Comparison of ENCODE assay signal across 8 cellular contexts in the genomic region with DNA sequence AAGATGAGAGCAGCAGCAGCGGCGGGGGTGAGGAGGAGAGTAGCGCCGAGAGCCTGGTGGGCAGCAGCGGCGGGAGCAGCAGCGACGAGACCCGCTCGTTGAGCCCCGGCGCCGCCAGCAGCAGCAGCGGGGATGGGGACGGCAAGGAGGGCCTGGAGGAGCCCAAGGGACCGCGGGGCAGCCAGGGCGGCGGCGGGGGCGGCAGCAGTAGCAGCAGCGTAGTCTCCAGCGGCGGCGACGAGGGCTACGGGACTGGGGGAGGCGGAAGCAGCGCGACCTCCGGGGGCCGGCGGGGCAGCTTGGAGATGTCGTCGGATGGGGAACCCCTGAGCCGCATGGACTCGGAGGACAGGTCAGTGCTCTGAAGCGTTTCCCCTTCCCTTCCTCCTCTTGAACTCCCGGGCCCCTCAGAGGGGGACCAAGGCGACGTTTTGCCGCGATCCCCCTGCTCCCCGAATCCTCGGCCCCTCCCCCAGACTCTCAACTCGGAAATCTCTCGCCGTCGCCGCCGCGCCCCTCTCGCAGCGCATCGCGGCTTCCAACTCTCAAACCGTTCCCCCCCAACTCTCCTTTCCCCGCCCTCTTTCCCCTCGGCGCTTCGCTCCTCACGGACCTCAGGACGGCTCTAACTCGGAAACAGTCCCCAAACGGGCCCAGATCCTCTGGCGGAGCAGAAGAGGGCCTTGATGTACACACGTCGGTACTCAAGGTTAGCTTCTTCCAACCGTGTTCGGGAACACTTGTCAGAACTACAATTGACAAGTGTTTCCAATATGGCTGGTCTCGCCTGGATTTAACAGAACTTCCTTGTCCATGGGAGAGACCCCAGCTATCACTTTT. TPM values are rescaled to one million over a fixed set of nuclear protein-coding genes. Genes with fewer than 3 reads are reported as not detected.
DNase-seq lines count a peak whose midpoint lies in the region; ATAC-seq and TF ChIP-seq lines count a peak whose summit lies in the region.

No MANE protein-coding gene starts in this region.

- intact Hi-C loops in HCT116 (cut with micrococcal nuclease) = no loop called here

- 0 out of 4 replicates have a peak, but pooled peaks cover 0 to 2% of the 10 kb centered on the region in 2 experiments for H3K36me3 ChIP-seq in HCT116 (ENCODE audit: control insufficient read depth in 1 of 2, insufficient read depth in 2 of 2, low read length in 2 of 2)

- DNase-seq in GM12865 (ENCODE audit: low read depth) (peak; percentile 78), HCT116 (ENCODE audit: low read depth, low spot score) (peak; percentile 22), MV-4-11 (lab: John Stamatoyannopoulos, UW) (peak; percentile 40), cerebellar cortex (ENCODE audit: low spot score) (peak; percentile 49), kidney tubule cell (ENCODE audit: low spot score) (peak; percentile 42), NCI-H187 (lab: John Stamatoyannopoulos, UW) (no peak)
- DNase-seq in activated CD4-positive, CD25-positive, alpha-beta regulatory T cell treated with anti-CD3 and anti-CD28 coated beads, Interleukin-2, amount 50 U/mL, for 72 hours = peak; percentile 63
- DNase-seq in stimulated activated CD4-positive, alpha-beta T cell treated with anti-CD3 and anti-CD28 coated beads, Interleukin-1b, Interleukin-23, amount 100 ng/mL, for 24 hours (ENCODE audit: low read depth in 4 of 4, low spot score in 1 of 4) = peak; percentile 18 to 42 (median 31)

- H3K4me2 ChIP-seq in HCT116 (ENCODE audit: low read length) = peak overlapping the region; percentile 76

- no peaks in the 10 kb centered on the region for H3K9me3 ChIP-seq in HCT116 (ENCODE audit: control insufficient read depth in 1 of 2, insufficient read depth in 1 of 2, low read depth in 1 of 2, low read length in 2 of 2)

- ATAC-seq in HCT116 = peak; percentile 36

- no peaks in the 10 kb centered on the region for H3K9me2 ChIP-seq in HCT116 (ENCODE audit: insufficient read depth)

- no peaks in the 10 kb centered on the region for H4K20me1 ChIP-seq in HCT116 (ENCODE audit: insufficient read depth)

- peaks cover 55% of the 10 kb centered on the region for H3K79me2 ChIP-seq in HCT116 (ENCODE audit: insufficient read depth, low read length)

- CTCF ChIA-PET in HCT116 (lab: Charles Lee) = no interaction called here

- TF ChIP-seq RAD21 in HCT116 (IDR thresholded peaks at IDR 0.05; ENCODE audit: low read depth) = no peak

- no peak for TF ChIP-seq POLR2A in HCT116 (IDR thresholded peaks at IDR 0.05; ENCODE audit: borderline replicate concordance, extremely low read depth, insufficient read depth, insufficient read length)

- peak overlapping the region; percentile 86 for H3K27ac ChIP-seq in HCT116 (ENCODE audit: low read depth, low read length)

- no TSS peak for BruUV-seq in HCT116 (replicated peaks; lab: Mats Ljungman, UMichigan)

- no peak for TF ChIP-seq CTCF in GM12865 (IDR thresholded peaks at IDR 0.05; ENCODE audit: insufficient read depth, low read depth, low read length, missing control alignments)
- no peak for TF ChIP-seq CTCF in HCT116 (IDR thresholded peaks at IDR 0.05 in 2 of 3, conservative IDR thresholded peaks at IDR 0.05 in 1 of 3; ENCODE audit: borderline replicate concordance in 1 of 3, insufficient read depth in 1 of 3, low read depth in 2 of 3, low read length in 2 of 3)

- H3K4me3 ChIP-seq in GM12865 (ENCODE audit: low read depth, low read length) (peak overlapping the region; percentile 97), HCT116 (replicated peaks in 1 of 2; ENCODE audit: low read depth in 1 of 2, low read length in 2 of 2) (peak overlapping the region; percentile 86 to 92)

- peaks cover 5 to 8% of the 10 kb centered on the region in 2 experiments; a peak in 3 of 4 replicates for H3K4me1 ChIP-seq in HCT116 (ENCODE audit: control insufficient read depth in 1 of 2, insufficient read depth in 2 of 2, low read length in 2 of 2)

- no peaks in the 10 kb centered on the region for H3K27me3 ChIP-seq in HCT116 (ENCODE audit: insufficient read depth, low read length)

- RAD21 ChIA-PET in HCT116 (lab: Charles Lee; ENCODE audit: low non-redundant PET in 1 of 2, low total read pairs in 2 of 2, uncharacterized antibody in 2 of 2, unreplicated experiment in 2 of 2) = interaction anchor here in 1 of 2 experiments (0.7 kb wide), 1 partner anchor 67 kb away, joined by 3 read pairs; no protein-coding TSS in a partner anchor

- POLR2A ChIA-PET in HCT116 (lab: Charles Lee) = interaction anchor here (0.6 to 1.1 kb wide), 3 partner anchors 8 to 40 kb away, joined by 3 read pairs; no protein-coding TSS in a partner anchor

- H3K9ac ChIP-seq in HCT116 (ENCODE audit: low read length) = peak overlapping the region; percentile 96

- H2AFZ ChIP-seq in HCT116 (ENCODE audit: low read depth, low read length, poor library complexity, severe bottlenecking) = no peak overlapping the region

TF ChIP-seq in HCT116, 20 proteins besides CTCF, POLR2A, EP300 and RAD21:
- TF ChIP-seq EZH2 (IDR thresholded peaks at IDR 0.05) (no peak), YY1 (IDR thresholded peaks at IDR 0.05; ENCODE audit: extremely low read depth, insufficient replicate concordance, low read depth, low read length) (peak; percentile 42), ELF1 (IDR thresholded peaks at IDR 0.05; ENCODE audit: borderline replicate concordance, low read depth) (no peak), POLR2AphosphoS5 (IDR thresholded peaks at IDR 0.05; ENCODE audit: low read depth, low read length) (peak; percentile 38; the same call in 1 of the 2 replicates), EZH2phosphoT487 (IDR thresholded peaks at IDR 0.05; ENCODE audit: borderline replicate concordance) (no peak), EGR1 (IDR thresholded peaks at IDR 0.05; ENCODE audit: low read depth) (peak; percentile 28; the same call in 1 of the 2 replicates), ZFX (IDR thresholded peaks at IDR 0.05) (0 out of 2 replicates have a peak, but pooled peaks have one; percentile 8), SP1 (IDR thresholded peaks at IDR 0.05; ENCODE audit: low read depth) (no peak), TCF7L2 (IDR thresholded peaks at IDR 0.05; ENCODE audit: borderline replicate concordance, extremely low read depth, insufficient read depth, insufficient read length) (no peak), SIN3A (IDR thresholded peaks at IDR 0.05; ENCODE audit: low read depth) (no peak)
- TF ChIP-seq, protein P1, sequence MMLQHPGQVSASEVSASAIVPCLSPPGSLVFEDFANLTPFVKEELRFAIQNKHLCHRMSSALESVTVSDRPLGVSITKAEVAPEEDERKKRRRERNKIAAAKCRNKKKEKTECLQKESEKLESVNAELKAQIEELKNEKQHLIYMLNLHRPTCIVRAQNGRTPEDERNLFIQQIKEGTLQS (IDR thresholded peaks at IDR 0.05) = no peak
- TF ChIP-seq, protein P2, sequence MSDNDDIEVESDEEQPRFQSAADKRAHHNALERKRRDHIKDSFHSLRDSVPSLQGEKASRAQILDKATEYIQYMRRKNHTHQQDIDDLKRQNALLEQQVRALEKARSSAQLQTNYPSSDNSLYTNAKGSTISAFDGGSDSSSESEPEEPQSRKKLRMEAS (IDR thresholded peaks at IDR 0.05) = no peak

RNA-seq across cellular contexts. Expression of a gene that starts 0.9 kb away (rescaled TPM):
- 44.6 TPM for total RNA-seq in HCT116 (2021; ENCODE audit: unreplicated experiment)
- 16.9 and 21.3 TPM in 2 replicates for polyA plus RNA-seq in HCT116 (2012)

Comparison
In these comparisons a context has a peak if more than half of its experiments do, and no peak if none do; other contexts are left out.
1. DNase-seq: peak in GM12865 (single experiment), HCT116 (single experiment), MV-4-11 (single experiment), activated CD4-positive, CD25-positive, alpha-beta regulatory T cell treated with anti-CD3 and anti-CD28 coated beads, Interleukin-2, amount 50 U/mL, for 72 hours (single experiment), cerebellar cortex (single experiment), kidney tubule cell (single experiment) and stimulated activated CD4-positive, alpha-beta T cell treated with anti-CD3 and anti-CD28 coated beads, Interleukin-1b, Interleukin-23, amount 100 ng/mL, for 24 hours (4 of 4); none in NCI-H187 (0 of 2).